In genomic region chr12:78963439-78964222, GRCh38 we compare ENCODE assay signal across 18 cellular contexts.
DNase-seq lines count a peak whose midpoint lies in the region; ATAC-seq and TF ChIP-seq lines count a peak whose summit lies in the region.
"Had no signal": no experiment of that assay in that cellular context is flagged by ENCODE, and none has a peak within 500 bp of the region (broad histone marks: within the 10 kb centered on the region; RNA-seq: fewer than 3 reads in every experiment).

No MANE protein-coding gene starts in this region.

- TF ChIP-seq POLR2A in upper lobe of left lung (IDR thresholded peaks at IDR 0.05) (no peak), gastroesophageal sphincter (IDR thresholded peaks at IDR 0.05) (no peak)

- no peak overlapping the region for H3K27ac ChIP-seq in foreskin keratinocyte
- no peak overlapping the region for H3K27ac ChIP-seq in upper lobe of left lung
- no peak overlapping the region for H3K27ac ChIP-seq in gastroesophageal sphincter
- H3K27ac ChIP-seq: gastrocnemius medialis, right lobe of liver, tibial nerve had no signal

- DNase-seq in AG10803 (ENCODE audit: low read depth) = peak; percentile 23
- DNase-seq in foreskin keratinocyte = peak; percentile 64 to 84
- no peak for DNase-seq in upper lobe of left lung
- no peak for DNase-seq in T-helper 9 cell
- DNase-seq: activated B cell treated with CpG ODN at 0.5 μM for 24 hours, activated gamma-delta T cell, aorta, gastrocnemius medialis, immature natural killer cell, NCI-H1105 treated with DMSO at 0.1 percent for 48 hours, NCI-H345, right lobe of liver, T-helper 1 cell had no signal

- WGBS in upper lobe of left lung, 2 donors = 89% methylated on average over 1 of the region's 1 CpG
- WGBS in gastroesophageal sphincter (ENCODE audit: low coverage in 1 of 2), 2 donors = 64 to 73% methylated on average over 1 of the region's 1 CpG

- no peaks in the 10 kb centered on the region for H3K36me3 ChIP-seq in upper lobe of left lung
- no peaks in the 10 kb centered on the region for H3K36me3 ChIP-seq in gastroesophageal sphincter
- H3K36me3 ChIP-seq: gastrocnemius medialis, right lobe of liver, tibial nerve had no signal

- TF ChIP-seq EP300 in upper lobe of left lung (IDR thresholded peaks at IDR 0.05) (no peak), gastroesophageal sphincter (IDR thresholded peaks at IDR 0.05) (no peak)

- H3K27me3 ChIP-seq in foreskin keratinocyte (no peaks in the 10 kb centered on the region), upper lobe of left lung (no peaks in the 10 kb centered on the region), gastroesophageal sphincter (no peaks in the 10 kb centered on the region)
- H3K27me3 ChIP-seq: gastrocnemius medialis, right lobe of liver, tibial nerve had no signal

- H3K9me3 ChIP-seq in upper lobe of left lung (no peaks in the 10 kb centered on the region), gastroesophageal sphincter (no peaks in the 10 kb centered on the region)
- H3K9me3 ChIP-seq: gastrocnemius medialis, right lobe of liver, tibial nerve had no signal

- TF ChIP-seq CTCF in AG10803 (conservative IDR thresholded peaks at IDR 0.05; ENCODE audit: low read length) = no peak
- TF ChIP-seq CTCF in foreskin keratinocyte (conservative IDR thresholded peaks at IDR 0.05) = no peak
- no peak for TF ChIP-seq CTCF in upper lobe of left lung (IDR thresholded peaks at IDR 0.05)
- no peak for TF ChIP-seq CTCF in gastroesophageal sphincter (IDR thresholded peaks at IDR 0.05)

- H3K4me3 ChIP-seq in AG10803 (ENCODE audit: low read length) (no peak overlapping the region), upper lobe of left lung (no peak overlapping the region), gastroesophageal sphincter (no peak overlapping the region)
- H3K4me3 ChIP-seq: gastrocnemius medialis, right lobe of liver, tibial nerve had no signal

- ATAC-seq in HG02763 (IDR thresholded peaks at IDR 0.05; ENCODE audit: unreplicated experiment) = peak; percentile 67
- peak; percentile 41 for ATAC-seq in SK-N-SH treated with all-trans-retinoic acid at 6 μM for 48 hours
- ATAC-seq in foreskin keratinocyte = peak; percentile 97
- ATAC-seq in upper lobe of left lung (ENCODE audit: low FRiP score in 2 of 2) = no peak
- ATAC-seq in HG03108 (IDR thresholded peaks at IDR 0.05; ENCODE audit: unreplicated experiment) = no peak
- ATAC-seq in gastroesophageal sphincter = no peak
- ATAC-seq: gastrocnemius medialis, right lobe of liver had no signal

- H3K4me1 ChIP-seq in foreskin keratinocyte = peaks cover 9% of the 10 kb centered on the region
- H3K4me1 ChIP-seq in upper lobe of left lung = no peaks in the 10 kb centered on the region
- H3K4me1 ChIP-seq in gastroesophageal sphincter = no peaks in the 10 kb centered on the region
- H3K4me1 ChIP-seq: gastrocnemius medialis, right lobe of liver, tibial nerve had no signal

TF ChIP-seq in SK-N-SH treated with all-trans-retinoic acid at 6 μM for 48 hours, 23 proteins besides CTCF, POLR2A, EP300 and RAD21:
- TF ChIP-seq OSR1 (CRISPR knock-in tag; IDR thresholded peaks at IDR 0.05) = no peak
- TF ChIP-seq BACH2 (CRISPR knock-in tag; IDR thresholded peaks at IDR 0.05; ENCODE audit: borderline replicate concordance) = no peak
- no peak for TF ChIP-seq ZC3H10 (CRISPR knock-in tag; IDR thresholded peaks at IDR 0.05)
- TF ChIP-seq TOX (CRISPR knock-in tag; IDR thresholded peaks at IDR 0.05; ENCODE audit: borderline replicate concordance) = no peak
- TF ChIP-seq PATZ1 (CRISPR knock-in tag; IDR thresholded peaks at IDR 0.05; ENCODE audit: borderline replicate concordance) = no peak
- TF ChIP-seq CSDC2 (CRISPR knock-in tag; IDR thresholded peaks at IDR 0.05) = no peak
- no peak for TF ChIP-seq POU6F1 (CRISPR knock-in tag; IDR thresholded peaks at IDR 0.05; ENCODE audit: borderline replicate concordance, low read depth)
- TF ChIP-seq TCF4 (CRISPR knock-in tag; IDR thresholded peaks at IDR 0.05; ENCODE audit: borderline replicate concordance) = no peak

Comparison
In these comparisons a context has a peak if more than half of its experiments do, and no peak if none do; other contexts are left out.
1. DNase-seq: peak in AG10803 (single experiment) and foreskin keratinocyte (2 of 2); none in upper lobe of left lung (0 of 2) and T-helper 9 cell (single experiment).
2. ATAC-seq: peak in HG02763 (single experiment), SK-N-SH treated with all-trans-retinoic acid at 6 μM for 48 hours (single experiment) and foreskin keratinocyte (single experiment); none in upper lobe of left lung (0 of 2), HG03108 (single experiment) and gastroesophageal sphincter (single experiment).